Comparison of ENCODE assay signal across 14 cellular contexts in genomic region chr4:172813359-172813923, GRCh38.
DNase-seq lines count a peak whose midpoint lies in the region; ATAC-seq and TF ChIP-seq lines count a peak whose summit lies in the region.
"Had no signal": no experiment of that assay in that cellular context is flagged by ENCODE, and none has a peak within 500 bp of the region (broad histone marks: within the 10 kb centered on the region; RNA-seq: fewer than 3 reads in every experiment).

No MANE protein-coding gene starts in this region.

- H2AFZ ChIP-seq in OCI-LY3 (ENCODE audit: low read depth, low read length), result peak overlapping the region; percentile 7; the same call in 1 of the 2 replicates

- H3K4me2 ChIP-seq in OCI-LY3 (ENCODE audit: low read length), result peak overlapping the region; percentile 52
- H3K4me2 ChIP-seq: BLaER1 had no signal

- 71% methylated on average over 11 of the region's 11 CpGs for WGBS in prostate gland

- H3K4me1 ChIP-seq in OCI-LY3 (ENCODE audit: low read length) (peaks cover 21% of the 10 kb centered on the region), prostate gland (replicated peaks) (no peaks in the 10 kb centered on the region)
- H3K4me1 ChIP-seq: BLaER1, SJSA1 had no signal

- H3K36me3 ChIP-seq in OCI-LY3 (replicated peaks; ENCODE audit: low read depth, low read length), result no peaks in the 10 kb centered on the region
- H3K36me3 ChIP-seq in prostate gland, result no peaks in the 10 kb centered on the region
- H3K36me3 ChIP-seq: BLaER1, SJSA1 had no signal

- H3K9me3 ChIP-seq in OCI-LY3 (ENCODE audit: insufficient read depth, low read length) (no peaks in the 10 kb centered on the region), prostate gland (no peaks in the 10 kb centered on the region)
- H3K9me3 ChIP-seq: BLaER1, SJSA1 had no signal

- H3K27me3 ChIP-seq in OCI-LY3 (ENCODE audit: low read depth, low read length) (peaks cover 13% of the 10 kb centered on the region; the same call in 1 of the 2 replicates), prostate gland (replicated peaks; ENCODE audit: insufficient read depth) (no peaks in the 10 kb centered on the region)
- H3K27me3 ChIP-seq: BLaER1 had no signal

- no peaks in the 10 kb centered on the region for H3K79me2 ChIP-seq in OCI-LY3 (ENCODE audit: low read length)

- DNase-seq in prostate gland (ENCODE audit: low spot score) (no peak), DMS 273 (lab: John Stamatoyannopoulos, UW; ENCODE audit: unreplicated experiment) (no peak), erythroblast (lab: John Stamatoyannopoulos, UW) (no peak), D341Med (ENCODE audit: low spot score) (no peak)
- DNase-seq: activated T-cell treated with anti-CD3 and anti-CD28 coated beads for 4 hours; cortex of kidney; hippocampal formation; naive thymus-derived CD8-positive, alpha-beta T cell had no signal

- no peak overlapping the region for H3K9ac ChIP-seq in OCI-LY3 (ENCODE audit: low read length)
- H3K9ac ChIP-seq: BLaER1 had no signal

- peak; percentile 87 for ATAC-seq in GM18499 (IDR thresholded peaks at IDR 0.05; ENCODE audit: insufficient read depth, unreplicated experiment)
- peak; percentile 81 for ATAC-seq in GM21367 (IDR thresholded peaks at IDR 0.05; ENCODE audit: unreplicated experiment)
- peak; percentile 85 for ATAC-seq in HG03095 (IDR thresholded peaks at IDR 0.05; ENCODE audit: unreplicated experiment)
- ATAC-seq: naive thymus-derived CD8-positive, alpha-beta T cell had no signal

- TF ChIP-seq POLR2A in prostate gland (IDR thresholded peaks at IDR 0.05) (no peak), erythroblast (IDR thresholded peaks at IDR 0.05; ENCODE audit: low read length) (no peak)

- H3K4me3 ChIP-seq in OCI-LY3 (ENCODE audit: low read length) (peak overlapping the region; percentile 39), prostate gland (no peak overlapping the region)
- H3K4me3 ChIP-seq: BLaER1, SJSA1 had no signal

- no peaks in the 10 kb centered on the region for H4K20me1 ChIP-seq in OCI-LY3 (ENCODE audit: insufficient read depth, low read length)
- H4K20me1 ChIP-seq: BLaER1 had no signal

- intact Hi-C loops in prostate gland (cut with DNase I), result no loop called here

- no peak for TF ChIP-seq CTCF in OCI-LY3 (IDR thresholded peaks at IDR 0.05; ENCODE audit: low read depth, low read length)
- TF ChIP-seq CTCF in prostate gland (IDR thresholded peaks at IDR 0.05), result no peak

- no peak overlapping the region for H3K27ac ChIP-seq in OCI-LY3 (ENCODE audit: low read length)
- H3K27ac ChIP-seq in prostate gland, result no peak overlapping the region
- H3K27ac ChIP-seq: BLaER1, SJSA1 had no signal
